Comparison of ENCODE assay signal across 11 cellular contexts in genomic region chr2:127082974-127083373, GRCh38. TPM values are rescaled to one million over a fixed set of nuclear protein-coding genes. Genes with fewer than 3 reads are reported as not detected.
DNase-seq lines count a peak whose midpoint lies in the region; ATAC-seq and TF ChIP-seq lines count a peak whose summit lies in the region.
"Had no signal": no experiment of that assay in that cellular context is flagged by ENCODE, and none has a peak within 500 bp of the region (broad histone marks: within the 10 kb centered on the region; RNA-seq: fewer than 3 reads in every experiment).

No MANE protein-coding gene starts in this region.

- no peak for TF ChIP-seq POLR2A in stomach (IDR thresholded peaks at IDR 0.05)

- POLR2A ChIA-PET in activated CD4-positive, alpha-beta memory T cell treated with anti-CD3 and anti-CD28 coated beads, Interleukin-2, amount 10 ng/mL, durations not matched to agents 7 days and 5 days (lab: Charles Lee), result no interaction called here
- POLR2A ChIA-PET in activated CD4-positive, alpha-beta memory T cell treated with anti-CD3 and anti-CD28 coated beads for 36 hours (lab: Charles Lee), result interaction anchor here (1.5 kb wide), 1 partner anchor 14 kb away, joined by 7 read pairs; no protein-coding TSS in a partner anchor

- CTCF ChIA-PET in activated CD4-positive, alpha-beta memory T cell treated with anti-CD3 and anti-CD28 coated beads, Interleukin-2, amount 10 ng/mL, durations not matched to agents 7 days and 5 days (lab: Charles Lee), result interaction anchor here (7.2 kb wide), 1 partner anchor 15 kb away, joined by 59 read pairs; no protein-coding TSS in a partner anchor
- CTCF ChIA-PET in activated CD4-positive, alpha-beta memory T cell treated with anti-CD3 and anti-CD28 coated beads for 36 hours (lab: Charles Lee), result no interaction called here

- no peak overlapping the region for H3K4me3 ChIP-seq in stomach
- H3K4me3 ChIP-seq: K562, ovary had no signal

- no peaks in the 10 kb centered on the region for H3K9me3 Mint-ChIP-seq in activated CD4-positive, alpha-beta memory T cell treated with anti-CD3 and anti-CD28 coated beads, Interleukin-2, amount 10 ng/mL, durations not matched to agents 7 days and 5 days
- no peaks in the 10 kb centered on the region for H3K9me3 Mint-ChIP-seq in activated CD4-positive, alpha-beta memory T cell treated with anti-CD3 and anti-CD28 coated beads for 36 hours
- H3K9me3 Mint-ChIP-seq in activated naive CD8-positive, alpha-beta T cell treated with anti-CD3 and anti-CD28 coated beads, Interleukin-2, amount 50 U/mL, for 24 hours, result no peaks in the 10 kb centered on the region

- H3K9me3 ChIP-seq in stomach, result no peaks in the 10 kb centered on the region
- H3K9me3 ChIP-seq: ovary had no signal

- no peak for TF ChIP-seq EP300 in stomach (IDR thresholded peaks at IDR 0.05)

- 72 to 80% (median 78%) methylated on average over 8 of the region's 8 CpGs for WGBS in stomach, 5 donors

- H3K4me1 Mint-ChIP-seq in activated CD4-positive, alpha-beta memory T cell treated with anti-CD3 and anti-CD28 coated beads, Interleukin-2, amount 10 ng/mL, durations not matched to agents 7 days and 5 days, result peaks cover 66% of the 10 kb centered on the region
- H3K4me1 Mint-ChIP-seq in activated CD4-positive, alpha-beta memory T cell treated with anti-CD3 and anti-CD28 coated beads for 36 hours (ENCODE audit: low read depth), result peaks cover 46% of the 10 kb centered on the region
- H3K4me1 Mint-ChIP-seq in activated naive CD8-positive, alpha-beta T cell treated with anti-CD3 and anti-CD28 coated beads, Interleukin-2, amount 50 U/mL, for 24 hours, result peaks cover 85% of the 10 kb centered on the region

- H3K27me3 ChIP-seq in layer of hippocampus (ENCODE audit: control insufficient read depth, insufficient read depth, low read length) (no peaks in the 10 kb centered on the region), stomach (no peaks in the 10 kb centered on the region)
- H3K27me3 ChIP-seq: ovary had no signal

- H3K27me3 Mint-ChIP-seq in activated CD4-positive, alpha-beta memory T cell treated with anti-CD3 and anti-CD28 coated beads, Interleukin-2, amount 10 ng/mL, durations not matched to agents 7 days and 5 days, result no peaks in the 10 kb centered on the region
- H3K27me3 Mint-ChIP-seq in activated CD4-positive, alpha-beta memory T cell treated with anti-CD3 and anti-CD28 coated beads for 36 hours, result no peaks in the 10 kb centered on the region
- H3K27me3 Mint-ChIP-seq in activated naive CD8-positive, alpha-beta T cell treated with anti-CD3 and anti-CD28 coated beads, Interleukin-2, amount 50 U/mL, for 24 hours, result no peaks in the 10 kb centered on the region

- H3K27ac ChIP-seq in layer of hippocampus (ENCODE audit: low read depth, low read length) (peak overlapping the region; percentile 86), stomach (peak overlapping the region; percentile 9 to 92 (median 89))

- intact Hi-C loops in activated CD4-positive, alpha-beta memory T cell treated with anti-CD3 and anti-CD28 coated beads for 36 hours (cut with micrococcal nuclease), result loop anchor here (5.0 to 10.0 kb wide), 3 partner anchors 304 to 942 kb away; partner anchors contain the start of genes GYPC, MAP3K2 and SAP130
- intact Hi-C loops in stomach (cut with DNase I; ENCODE audit: low total_unique reads), result no loop called here

- peak overlapping the region; percentile 95 for H3K27ac Mint-ChIP-seq in activated CD4-positive, alpha-beta memory T cell treated with anti-CD3 and anti-CD28 coated beads, Interleukin-2, amount 10 ng/mL, durations not matched to agents 7 days and 5 days
- H3K27ac Mint-ChIP-seq in activated CD4-positive, alpha-beta memory T cell treated with anti-CD3 and anti-CD28 coated beads for 36 hours, result no peak overlapping the region
- H3K27ac Mint-ChIP-seq in activated naive CD8-positive, alpha-beta T cell treated with anti-CD3 and anti-CD28 coated beads, Interleukin-2, amount 50 U/mL, for 24 hours, result peak overlapping the region; percentile 96

- TF ChIP-seq CTCF in stomach (IDR thresholded peaks at IDR 0.05), result no peak

- no peaks in the 10 kb centered on the region for H3K36me3 ChIP-seq in stomach
- H3K36me3 ChIP-seq: ovary had no signal

- H3K4me1 ChIP-seq in stomach, result peaks cover 85 to 100% (median 98%) of the 10 kb centered on the region in 4 donors

- ATAC-seq in activated naive CD8-positive, alpha-beta T cell treated with anti-CD3 and anti-CD28 coated beads, Interleukin-2, amount 50 U/mL, for 24 hours, result no peak
- ATAC-seq: K562 had no signal

- no peak for DNase-seq in activated CD4-positive, alpha-beta memory T cell treated with anti-CD3 and anti-CD28 coated beads, Interleukin-2, amount 10 ng/mL, durations not matched to agents 7 days and 5 days
- no peak for DNase-seq in activated CD4-positive, alpha-beta memory T cell treated with anti-CD3 and anti-CD28 coated beads for 36 hours
- no peak for DNase-seq in activated naive CD8-positive, alpha-beta T cell treated with anti-CD3 and anti-CD28 coated beads, Interleukin-2, amount 50 U/mL, for 24 hours
- no peak for DNase-seq in stomach
- DNase-seq in stimulated activated CD4-positive, alpha-beta T cell treated with anti-CD3 and anti-CD28 coated beads, Interleukin-4, amount 100 ng/mL, for 4 hours, result no peak
- DNase-seq in DMS79 (lab: John Stamatoyannopoulos, UW), result no peak
- DNase-seq in HPDE6-E6E7 (ENCODE audit: extremely low spot score), result no peak
- DNase-seq: NCI-H2029 treated with DMSO at 0.1 percent for 48 hours had no signal

- peaks cover 14% of the 10 kb centered on the region for H3K36me3 Mint-ChIP-seq in activated CD4-positive, alpha-beta memory T cell treated with anti-CD3 and anti-CD28 coated beads, Interleukin-2, amount 10 ng/mL, durations not matched to agents 7 days and 5 days (ENCODE audit: low read depth)
- no peaks in the 10 kb centered on the region for H3K36me3 Mint-ChIP-seq in activated CD4-positive, alpha-beta memory T cell treated with anti-CD3 and anti-CD28 coated beads for 36 hours
- H3K36me3 Mint-ChIP-seq in activated naive CD8-positive, alpha-beta T cell treated with anti-CD3 and anti-CD28 coated beads, Interleukin-2, amount 50 U/mL, for 24 hours (ENCODE audit: low read depth), result no peaks in the 10 kb centered on the region

- peak overlapping the region; percentile 87 for H3K4me3 Mint-ChIP-seq in activated CD4-positive, alpha-beta memory T cell treated with anti-CD3 and anti-CD28 coated beads, Interleukin-2, amount 10 ng/mL, durations not matched to agents 7 days and 5 days
- no peak overlapping the region for H3K4me3 Mint-ChIP-seq in activated CD4-positive, alpha-beta memory T cell treated with anti-CD3 and anti-CD28 coated beads for 36 hours
- no peak overlapping the region for H3K4me3 Mint-ChIP-seq in activated naive CD8-positive, alpha-beta T cell treated with anti-CD3 and anti-CD28 coated beads, Interleukin-2, amount 50 U/mL, for 24 hours

RNA-seq across cellular contexts. Expression of gene BIN1, which starts 24.0 kb away (rescaled TPM):
- 100 to 1,000 TPM; 130 to 131 TPM for total RNA-seq in activated CD4-positive, alpha-beta memory T cell treated with anti-CD3 and anti-CD28 coated beads, Interleukin-2, amount 10 ng/mL, durations not matched to agents 7 days and 5 days
- total RNA-seq in activated CD4-positive, alpha-beta memory T cell treated with anti-CD3 and anti-CD28 coated beads for 36 hours, result 10 to 100 TPM; 55.4 to 58.2 TPM
- 100 to 1,000 TPM in 1 of 5 donors, 10 to 100 TPM in 4; 39.1 to 175 (median 45.1) TPM for total RNA-seq in stomach
- polyA plus RNA-seq in stomach, result 10 to 100 TPM; 47.8 to 49.6 (median 47.8) TPM
